ENCODE assay signal across 1 cellular context in the genomic region with DNA sequence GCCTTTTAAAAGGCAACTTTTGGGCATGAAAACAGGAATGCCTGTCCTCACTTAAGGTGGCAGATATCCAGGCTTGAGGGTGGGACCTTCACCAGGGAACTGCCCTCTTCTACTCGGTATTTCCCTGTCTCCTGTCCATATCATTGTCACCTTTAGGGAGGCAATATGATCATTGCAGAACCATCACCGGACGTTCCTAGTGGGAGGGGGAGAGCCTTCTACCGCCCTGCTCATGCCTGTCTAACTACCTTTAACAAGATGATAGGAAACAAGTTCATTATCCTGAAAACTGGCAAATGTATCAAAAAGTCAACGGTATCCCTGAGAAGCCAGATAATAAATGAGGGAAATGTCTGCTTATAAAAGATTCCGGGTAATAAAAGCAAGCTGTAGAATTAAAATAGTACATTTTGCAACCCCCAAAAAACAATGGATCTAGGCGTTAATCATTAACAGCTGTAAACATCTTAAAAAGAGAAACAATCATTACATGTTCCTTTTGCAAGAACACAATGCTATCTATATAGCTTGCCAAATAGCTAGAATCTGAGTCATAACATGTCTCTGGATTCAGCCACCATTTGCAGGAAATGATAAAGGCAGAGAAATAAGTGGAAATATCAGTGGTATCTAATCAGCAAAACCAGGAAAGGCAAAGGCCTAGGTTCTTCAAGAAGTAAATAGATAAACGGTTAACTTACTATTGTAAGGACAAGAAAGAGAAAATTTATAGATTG.
TF ChIP-seq lines count a peak whose summit lies in the region.

No MANE protein-coding gene starts in this region.

TF ChIP-seq in SK-N-SH, 30 proteins besides CTCF, POLR2A, EP300 and RAD21 (continued from another document):
- TF ChIP-seq, protein P1, sequence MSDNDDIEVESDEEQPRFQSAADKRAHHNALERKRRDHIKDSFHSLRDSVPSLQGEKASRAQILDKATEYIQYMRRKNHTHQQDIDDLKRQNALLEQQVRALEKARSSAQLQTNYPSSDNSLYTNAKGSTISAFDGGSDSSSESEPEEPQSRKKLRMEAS (IDR thresholded peaks at IDR 0.05; ENCODE audit: low read depth): no peak
- TF ChIP-seq EZH2phosphoT487 (IDR thresholded peaks at IDR 0.05; ENCODE audit: borderline replicate concordance, low read depth) (no peak), NFIC (IDR thresholded peaks at IDR 0.05; ENCODE audit: borderline replicate concordance) (peak; percentile 71)
